In the genomic region with DNA sequence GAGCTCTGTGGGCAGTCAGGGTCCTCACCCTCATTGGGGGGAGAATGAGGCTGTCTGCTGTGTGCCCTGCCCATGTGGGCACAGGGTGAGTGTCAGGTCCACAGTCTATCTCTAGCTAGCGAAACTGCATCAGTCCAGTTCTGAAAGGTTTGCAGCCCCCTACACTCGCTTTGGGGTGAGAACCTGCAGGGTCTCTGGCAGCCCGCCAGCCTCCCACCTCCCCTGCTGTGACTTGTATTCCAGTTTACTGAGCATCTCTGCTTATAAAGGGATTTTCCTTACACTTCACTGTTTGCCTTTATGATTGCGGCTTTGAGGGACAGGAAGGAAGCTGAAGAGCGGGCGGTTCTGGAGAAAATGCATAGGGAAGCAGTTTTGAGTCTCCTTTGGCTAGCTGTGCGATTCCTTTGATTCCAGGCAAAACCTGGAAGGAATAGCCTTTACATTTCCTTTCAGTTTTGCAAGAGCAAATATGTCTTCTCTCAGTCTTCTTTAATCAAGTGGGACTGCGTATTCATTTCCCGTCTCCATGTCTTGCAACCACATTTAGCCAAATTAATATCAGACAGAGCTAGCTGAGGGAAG, we compare ENCODE assay signal across 14 cellular contexts.
DNase-seq lines count a peak whose midpoint lies in the region; ATAC-seq, FAIRE-seq and TF ChIP-seq lines count a peak whose summit lies in the region.
"Had no signal": no experiment of that assay in that cellular context is flagged by ENCODE, and none has a peak within 500 bp of the region (broad histone marks: within the 10 kb centered on the region; RNA-seq: fewer than 3 reads in every experiment).

No MANE protein-coding gene starts in this region.

- FAIRE-seq in HepG2 (lab: Jason Lieb, UNC), result no peak
- FAIRE-seq: GM12892, urothelium cell line had no signal

- peak in 1 of 3 donors; percentile 53 for DNase-seq in right cardiac atrium
- no peak for DNase-seq in left ventricle myocardium superior
- DNase-seq in dorsolateral prefrontal cortex, result no peak
- DNase-seq in HepG2 (ENCODE audit: low spot score), result no peak
- DNase-seq in NCI-H526 treated with DMSO at 0.1 percent for 48 hours (lab: John Stamatoyannopoulos, UW), result no peak
- no peak for DNase-seq in NCI-H1930 (lab: John Stamatoyannopoulos, UW)
- DNase-seq in GDM1 (lab: John Stamatoyannopoulos, UW), result no peak
- DNase-seq: activated CD4-positive, alpha-beta T cell treated with anti-CD3 and anti-CD28 coated beads for 4 hours; BE2C; NCI-H1105 treated with DMSO at 0.1 percent for 48 hours had no signal

- ATAC-seq in right cardiac atrium (no peak), left ventricle myocardium superior (no peak), HepG2 (no peak), GM21515 (IDR thresholded peaks at IDR 0.05; ENCODE audit: unreplicated experiment) (no peak)

- H3K4me1 ChIP-seq in right cardiac atrium (ENCODE audit: control insufficient read depth, insufficient read depth, low read length) (no peaks in the 10 kb centered on the region), HepG2 (ENCODE audit: insufficient read depth, low read length) (peaks cover 6% of the 10 kb centered on the region)

- H2AFZ ChIP-seq in HepG2 (ENCODE audit: low read length), result no peak overlapping the region

- TF ChIP-seq POLR2A in HepG2 (IDR thresholded peaks at IDR 0.05; ENCODE audit: insufficient read depth in 1 of 2, low read depth in 2 of 2, low read length in 2 of 2), result no peak

- H3K4me3 ChIP-seq in right cardiac atrium (ENCODE audit: low read length) (no peak overlapping the region), dorsolateral prefrontal cortex (peak overlapping the region in 21 of 59 donors; percentile 1 to 46 (median 14)), HepG2 (replicated peaks in 1 of 3; ENCODE audit: insufficient read depth in 1 of 3, low read depth in 2 of 3, low read length in 3 of 3) (no peak overlapping the region)

- H4K20me1 ChIP-seq in HepG2 (ENCODE audit: insufficient read depth, low read length), result no peaks in the 10 kb centered on the region

- POLR2A ChIA-PET in HepG2 (lab: Yijun Ruan, JAX), result no interaction called here

- TF ChIP-seq CTCF in dorsolateral prefrontal cortex (IDR thresholded peaks at IDR 0.05 in 54 of 56, conservative IDR thresholded peaks at IDR 0.05 in 2 of 56; ENCODE audit: low read depth in 1 of 56, partially characterized antibody in 56 of 56), result no peak
- no peak for TF ChIP-seq CTCF in HepG2 (CRISPR knock-in tag; IDR thresholded peaks at IDR 0.05)

- in situ Hi-C loops in HepG2 (cut with HindIII; ENCODE audit: extremely low pct_ligation_motif_present, low pct_unique_long_range_greater_than_20kb), result no loop called here

- intact Hi-C loops in right cardiac atrium (cut with DNase I), result no loop called here
- intact Hi-C loops in left ventricle myocardium superior (cut with micrococcal nuclease), result no loop called here
- intact Hi-C loops in dorsolateral prefrontal cortex (cut with DNase I), result no loop called here
- intact Hi-C loops in HepG2 (cut with micrococcal nuclease; ENCODE audit: unreplicated experiment), result no loop called here

- no peak for TF ChIP-seq RAD21 in HepG2 (CRISPR knock-in tag; IDR thresholded peaks at IDR 0.05)

- WGBS in right cardiac atrium, result 50% methylated on average over 9 of the region's 9 CpGs
- 97% methylated on average over 9 of the region's 9 CpGs for whole genome bisulfite sequencing in HepG2 (ENCODE audit: low lambda C conversion rate)

- no TSS peak for BruUV-seq in HepG2 (replicated peaks; lab: Mats Ljungman, UMichigan)

- H3K27ac ChIP-seq in right cardiac atrium (ENCODE audit: low read length), result peak overlapping the region; percentile 20
- H3K27ac ChIP-seq in dorsolateral prefrontal cortex, result peak overlapping the region in 37 of 59 donors; percentile 4 to 81 (median 51)
- no peak overlapping the region for H3K27ac ChIP-seq in HepG2 (ENCODE audit: extremely low read length, insufficient read depth, low read length)
- H3K27ac ChIP-seq: epithelial cell of prostate had no signal

- H3K27me3 ChIP-seq in right cardiac atrium (ENCODE audit: control insufficient read depth, insufficient read depth) (no peaks in the 10 kb centered on the region), dorsolateral prefrontal cortex (no peaks in the 10 kb centered on the region), HepG2 (ENCODE audit: control insufficient read depth in 1 of 2, insufficient read depth in 2 of 2, low read length in 2 of 2) (no peaks in the 10 kb centered on the region)
- H3K27me3 ChIP-seq: BE2C had no signal

- no peak for TF ChIP-seq EP300 in HepG2 (IDR thresholded peaks at IDR 0.05; ENCODE audit: low read depth in 2 of 2, low read length in 2 of 2)
- no peak for TF ChIP-seq EP300 in HepG2 (CRISPR knock-in tag; IDR thresholded peaks at IDR 0.05; ENCODE audit: borderline replicate concordance)

- H3K36me3 ChIP-seq in HepG2 (replicated peaks in 1 of 2; ENCODE audit: control insufficient read depth in 1 of 2, insufficient read depth in 2 of 2, low read length in 2 of 2), result no peaks in the 10 kb centered on the region
- H3K36me3 ChIP-seq: BE2C had no signal

- H3K9ac ChIP-seq in HepG2 (ENCODE audit: insufficient read depth, low read depth, low read length), result no peak overlapping the region

- no peaks in the 10 kb centered on the region for H3K79me2 ChIP-seq in HepG2 (ENCODE audit: insufficient read depth, low read length)

- CTCF ChIA-PET in HepG2 (lab: Yijun Ruan, JAX; ENCODE audit: low intra/inter-chr PET ratio, low total read pairs), result no interaction called here

- no peaks in the 10 kb centered on the region for H3K9me3 ChIP-seq in right cardiac atrium (ENCODE audit: control insufficient read depth, low read length)
- H3K9me3 ChIP-seq in HepG2 (ENCODE audit: low read length), result no peaks in the 10 kb centered on the region
- H3K9me3 ChIP-seq: BE2C had no signal

- H3K4me2 ChIP-seq in HepG2 (ENCODE audit: low read depth, low read length), result no peak overlapping the region

TF ChIP-seq in HepG2, 621 proteins besides CTCF, POLR2A, EP300 and RAD21:
- peak; percentile 38; the same call in 1 of the 2 replicates for TF ChIP-seq MAFF (IDR thresholded peaks at IDR 0.05; ENCODE audit: low read depth, low read length)
- peak; percentile 49 to 80 for TF ChIP-seq MAFK (conservative IDR thresholded peaks at IDR 0.05 in 1 of 2, IDR thresholded peaks at IDR 0.05 in 1 of 2; ENCODE audit: low read length in 2 of 2)
- TF ChIP-seq CAMTA2 (CRISPR knock-in tag; IDR thresholded peaks at IDR 0.05; ENCODE audit: borderline replicate concordance), result no peak
- no peak for TF ChIP-seq CEBPG (CRISPR knock-in tag; IDR thresholded peaks at IDR 0.05)
